In the genomic region with DNA sequence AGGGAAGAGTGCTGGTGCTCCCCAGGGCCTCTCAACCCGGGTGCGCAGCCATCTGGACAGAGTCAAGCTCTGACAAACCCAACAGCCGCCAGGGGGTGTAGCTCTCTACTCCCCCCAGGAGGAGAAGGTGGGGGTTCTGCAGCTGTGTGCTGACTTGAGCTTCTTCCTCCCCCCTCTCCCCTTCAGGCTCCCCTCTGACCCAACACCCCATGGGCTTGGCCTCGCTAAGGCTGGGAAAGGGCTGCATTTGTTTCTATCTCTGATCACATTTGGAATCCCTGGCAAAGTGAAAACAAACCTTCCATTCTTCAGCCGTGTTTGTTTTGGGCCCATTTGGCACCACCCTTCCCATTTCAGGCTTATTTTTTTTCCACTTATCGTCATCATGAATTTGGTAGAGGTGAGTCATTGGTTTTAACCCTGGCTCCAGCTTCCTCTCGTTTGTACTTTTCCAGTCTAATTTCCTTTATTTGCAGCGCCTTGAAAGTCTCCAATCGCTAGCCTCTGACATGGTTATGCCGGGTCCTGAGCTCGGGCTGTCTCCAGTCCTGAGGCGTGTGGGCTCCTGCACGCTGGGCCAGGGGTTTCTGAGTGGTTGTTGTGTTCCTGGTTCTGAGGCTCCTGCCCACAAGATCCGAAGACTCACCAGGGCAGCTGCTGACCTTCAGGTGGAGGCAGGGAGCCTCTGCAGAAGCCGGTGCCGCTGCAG, we compare ENCODE assay signal across 10 cellular contexts. TPM values are rescaled to one million over a fixed set of nuclear protein-coding genes. Genes with fewer than 3 reads are reported as not detected.
A peak's percentile ranks its signal among the peaks of the same experiment; 100 is the strongest.
DNase-seq lines count a peak whose midpoint lies in the region; FAIRE-seq and TF ChIP-seq lines count a peak whose summit lies in the region.
"Had no signal": no experiment of that assay in that cellular context is flagged by ENCODE, and none has a peak within 500 bp of the region (broad histone marks: within the 10 kb centered on the region; RNA-seq: fewer than 3 reads in every experiment).

No MANE protein-coding gene starts in this region.

- no peak overlapping the region for H3K9ac ChIP-seq in liver (ENCODE audit: low read depth in 1 of 2, low read length in 2 of 2)

- H3K27ac ChIP-seq in liver (ENCODE audit: low read depth in 1 of 2, low read length in 2 of 2), result no peak overlapping the region
- H3K27ac ChIP-seq: C4-2B had no signal

- no peaks in the 10 kb centered on the region for H3K27me3 ChIP-seq in bronchial epithelial cell (ENCODE audit: control insufficient read depth, insufficient read depth, low read length)
- H3K27me3 ChIP-seq in liver (ENCODE audit: control insufficient read depth in 4 of 4, insufficient read depth in 4 of 4, low read length in 3 of 4), result no peaks in the 10 kb centered on the region

- WGBS in liver, result 84% methylated on average over 16 of the region's 16 CpGs

- no peaks in the 10 kb centered on the region for H3K36me3 ChIP-seq in bronchial epithelial cell (ENCODE audit: control insufficient read depth, insufficient read depth, low read length)
- peaks cover 0 to 12% (median 5%) of the 10 kb centered on the region in 4 donors for H3K36me3 ChIP-seq in liver (ENCODE audit: control insufficient read depth in 4 of 4, insufficient read depth in 3 of 4, low read depth in 1 of 4, low read length in 3 of 4)

- no peak for FAIRE-seq in bronchial epithelial cell (lab: Jason Lieb, UNC)

- peaks cover 0 to 8% (median 0%) of the 10 kb centered on the region in 4 donors for H3K4me1 ChIP-seq in liver (ENCODE audit: control insufficient read depth in 4 of 4, insufficient read depth in 4 of 4, low read length in 3 of 4)

- no peaks in the 10 kb centered on the region for H3K9me3 ChIP-seq in liver (ENCODE audit: control insufficient read depth in 4 of 4, low read length in 3 of 4)

- DNase-seq in A172 (ENCODE audit: low spot score) (peak; percentile 91), NAMALWA (ENCODE audit: low spot score) (peak; percentile 38), bronchial epithelial cell (ENCODE audit: low read depth) (peak; percentile 80), HUDEP-2 (lab: John Stamatoyannopoulos, UW; ENCODE audit: unreplicated experiment in 76 of 76) (no peak), SIG-M5 (lab: John Stamatoyannopoulos, UW) (no peak), D341Med (ENCODE audit: low spot score) (no peak), NCI-H1694 treated with DMSO at 0.1 percent for 48 hours (lab: John Stamatoyannopoulos, UW) (no peak)
- DNase-seq: activated naive CD8-positive, alpha-beta T cell treated with anti-CD3 and anti-CD28 coated beads, Interleukin-2, amount 10 ng/mL, durations not matched to agents 7 days and 5 days had no signal

- H3K4me3 ChIP-seq in bronchial epithelial cell (ENCODE audit: low read depth, low read length) (no peak overlapping the region), liver (ENCODE audit: low read depth in 1 of 3, low read length in 3 of 3) (no peak overlapping the region)

- no peak for TF ChIP-seq RAD21 in liver (IDR thresholded peaks at IDR 0.05)

- TF ChIP-seq CTCF in bronchial epithelial cell (IDR thresholded peaks at IDR 0.05; ENCODE audit: insufficient read depth, low read length, severe bottlenecking) (peak; percentile 41), liver (IDR thresholded peaks at IDR 0.05; ENCODE audit: low read depth, low read length, missing input control) (no peak)

TF ChIP-seq in liver, 16 proteins besides CTCF, POLR2A, EP300 and RAD21:
- TF ChIP-seq JUND (IDR thresholded peaks at IDR 0.05), result peak; percentile 31 to 49
- TF ChIP-seq EGR1 (IDR thresholded peaks at IDR 0.05; ENCODE audit: low read depth in 2 of 2), result no peak
- TF ChIP-seq, protein P1, sequence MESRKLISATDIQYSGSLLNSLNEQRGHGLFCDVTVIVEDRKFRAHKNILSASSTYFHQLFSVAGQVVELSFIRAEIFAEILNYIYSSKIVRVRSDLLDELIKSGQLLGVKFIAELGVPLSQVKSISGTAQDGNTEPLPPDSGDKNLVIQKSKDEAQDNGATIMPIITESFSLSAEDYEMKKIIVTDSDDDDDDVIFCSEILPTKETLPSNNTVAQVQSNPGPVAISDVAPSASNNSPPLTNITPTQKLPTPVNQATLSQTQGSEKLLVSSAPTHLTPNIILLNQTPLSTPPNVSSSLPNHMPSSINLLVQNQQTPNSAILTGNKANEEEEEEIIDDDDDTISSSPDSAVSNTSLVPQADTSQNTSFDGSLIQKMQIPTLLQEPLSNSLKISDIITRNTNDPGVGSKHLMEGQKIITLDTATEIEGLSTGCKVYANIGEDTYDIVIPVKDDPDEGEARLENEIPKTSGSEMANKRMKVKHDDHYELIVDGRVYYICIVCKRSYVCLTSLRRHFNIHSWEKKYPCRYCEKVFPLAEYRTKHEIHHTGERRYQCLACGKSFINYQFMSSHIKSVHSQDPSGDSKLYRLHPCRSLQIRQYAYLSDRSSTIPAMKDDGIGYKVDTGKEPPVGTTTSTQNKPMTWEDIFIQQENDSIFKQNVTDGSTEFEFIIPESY (IDR thresholded peaks at IDR 0.05), result no peak
TF ChIP-seq in liver: peak in this region for 1.

RNA-seq across cellular contexts. Expression of a gene that starts 36.1 kb away (rescaled TPM):
- 26.0 and 27.9 TPM in 2 replicates for total RNA-seq in A172 (2014; rRNA removed; shearing (Covaris generic))
- total RNA-seq in bronchial epithelial cell (10.5 and 11.8 TPM in 2 replicates), liver (10 to 100 TPM; 36.6 to 84.9 TPM)
- 100 to 1,000 TPM; 117 to 122 TPM for polyA plus RNA-seq in liver

Comparison
In these comparisons a context has a peak if more than half of its experiments do, and no peak if none do; other contexts are left out.
1. DNase-seq: peak in A172 (single experiment), NAMALWA (single experiment) and bronchial epithelial cell (single experiment); none in HUDEP-2 (0 of 76), SIG-M5 (single experiment), D341Med (single experiment) and NCI-H1694 treated with DMSO at 0.1 percent for 48 hours (single experiment).